ENCODE assay signal across 20 cellular contexts in the genomic region with DNA sequence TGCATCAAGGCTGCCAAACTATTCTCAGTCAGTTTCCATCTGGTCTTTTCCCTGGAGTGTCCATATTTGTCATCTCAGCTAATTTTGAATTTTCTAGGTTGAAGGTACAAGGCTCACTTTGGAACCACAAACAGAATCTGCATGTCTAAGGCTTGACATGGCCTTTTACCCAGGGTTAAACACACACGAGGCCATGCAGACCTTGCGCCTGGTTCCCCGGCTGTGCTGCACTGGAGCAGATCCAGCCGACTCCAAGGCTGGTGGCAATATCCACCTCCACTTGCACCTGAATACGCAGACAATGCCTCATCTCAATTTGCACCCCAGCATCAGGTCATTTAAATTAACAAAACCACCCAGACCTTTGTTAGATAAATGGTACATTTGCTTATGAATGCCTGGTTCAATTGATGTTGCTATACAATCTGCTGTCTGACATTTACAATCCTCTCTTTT.
A peak's percentile ranks its signal among the peaks of the same experiment; 100 is the strongest.
DNase-seq lines count a peak whose midpoint lies in the region; ATAC-seq, FAIRE-seq and TF ChIP-seq lines count a peak whose summit lies in the region.
"Had no signal": no experiment of that assay in that cellular context is flagged by ENCODE, and none has a peak within 500 bp of the region (broad histone marks: within the 10 kb centered on the region; RNA-seq: fewer than 3 reads in every experiment).

No MANE protein-coding gene starts in this region.

- 67% methylated on average over 1 of the region's 5 CpGs; no CpG with 5 or more reads in 1 of the 2 experiments for WGBS in IMR-90 (ENCODE audit: extremely low coverage in 2 of 2, insufficient read length in 1 of 2), 2 experiments
- 44% methylated on average over 5 of the region's 5 CpGs; no CpG with 5 or more reads in 1 of the 2 experiments for WGBS in H1 (ENCODE audit: extremely low coverage in 1 of 2, insufficient coverage in 1 of 2, insufficient read length in 1 of 2, insufficient replicate concordance in 2 of 2, low coverage in 1 of 2, low lambda C conversion rate in 2 of 2, missing lambda C conversion rate in 1 of 2), 2 experiments
- 3% methylated on average over 5 of the region's 5 CpGs for WGBS in HepG2 (ENCODE audit: low lambda C conversion rate)

- no peaks in the 10 kb centered on the region for H3K79me2 ChIP-seq in H1 (ENCODE audit: control insufficient read depth in 1 of 2, insufficient read depth in 2 of 2, low read length in 2 of 2)
- no peaks in the 10 kb centered on the region for H3K79me2 ChIP-seq in HepG2 (ENCODE audit: insufficient read depth, low read length)

- no peak overlapping the region for H3K4me3 Mint-ChIP-seq in CD8-positive, alpha-beta T cell
- H3K4me3 Mint-ChIP-seq: CD8-positive, alpha-beta memory T cell had no signal

- no peak overlapping the region for H2AK9ac ChIP-seq in IMR-90 (replicated peaks; ENCODE audit: low read depth, low read length, poor library complexity)

- no peak overlapping the region for H3K4ac ChIP-seq in IMR-90 (ENCODE audit: low read depth, low read length)
- H3K4ac ChIP-seq in H1 (replicated peaks; ENCODE audit: insufficient read length, low read depth, low read length) = no peak overlapping the region

- H3K27me3 Mint-ChIP-seq in CD8-positive, alpha-beta T cell (ENCODE audit: low read depth) = no peaks in the 10 kb centered on the region

- H2BK20ac ChIP-seq in IMR-90 (ENCODE audit: low read depth, low read length) = no peak overlapping the region
- 0 out of 2 replicates have a peak overlapping the region, but pooled peaks have one; percentile 6 for H2BK20ac ChIP-seq in H1 (ENCODE audit: low read length)

- H3K27ac ChIP-seq in IMR-90 (ENCODE audit: insufficient read depth, low read length) = no peak overlapping the region
- no peak overlapping the region for H3K27ac ChIP-seq in H1 (ENCODE audit: low read depth, low read length)
- H3K27ac ChIP-seq in HepG2 (ENCODE audit: extremely low read length, insufficient read depth, low read length) = no peak overlapping the region
- H3K27ac ChIP-seq in CD8-positive, alpha-beta T cell (ENCODE audit: low read depth, low read length) = no peak overlapping the region
- H3K27ac ChIP-seq: BLaER1, PC-9, SJSA1 had no signal

- peak; percentile 39 for FAIRE-seq in H1 (lab: Jason Lieb, UNC)
- FAIRE-seq in HepG2 (lab: Jason Lieb, UNC) = no peak
- FAIRE-seq: D721Med had no signal

- H2AFZ ChIP-seq in IMR-90 (replicated peaks; ENCODE audit: low read length, poor library complexity) (no peak overlapping the region), H1 (ENCODE audit: low read length) (no peak overlapping the region), HepG2 (ENCODE audit: low read length) (no peak overlapping the region)
- H2AFZ ChIP-seq: PC-9 had no signal

- no peaks in the 10 kb centered on the region for H4K20me1 ChIP-seq in IMR-90 (ENCODE audit: insufficient read depth, low read length)
- H4K20me1 ChIP-seq in H1 (replicated peaks in 1 of 2; ENCODE audit: control insufficient read depth in 1 of 2, insufficient read depth in 2 of 2, low read length in 2 of 2) = no peaks in the 10 kb centered on the region
- no peaks in the 10 kb centered on the region; the same call in 1 of the 2 replicates for H4K20me1 ChIP-seq in HepG2 (ENCODE audit: insufficient read depth, low read length)
- H4K20me1 ChIP-seq: BLaER1 had no signal

- no peaks in the 10 kb centered on the region for H3K36me3 Mint-ChIP-seq in CD8-positive, alpha-beta T cell
- H3K36me3 Mint-ChIP-seq: CD8-positive, alpha-beta memory T cell had no signal

- H2BK15ac ChIP-seq in IMR-90 (ENCODE audit: low read depth, low read length) (no peak overlapping the region), H1 (ENCODE audit: low read length) (0 out of 2 replicates have a peak overlapping the region, but pooled peaks have one; percentile 37)

- no peak overlapping the region for H4K8ac ChIP-seq in IMR-90 (ENCODE audit: low read depth in 2 of 2, low read length in 2 of 2)
- no peak overlapping the region for H4K8ac ChIP-seq in H1 (ENCODE audit: extremely low read depth, insufficient read depth, low read length)

- intact Hi-C loops in IMR-90 (cut with micrococcal nuclease) (no loop called here), HepG2 (cut with micrococcal nuclease; ENCODE audit: unreplicated experiment) (no loop called here)
- intact Hi-C loops in CD8-positive, alpha-beta T cell (cut with DNase I, micrococcal nuclease) = no loop called here

- peak; percentile 37 for DNase-seq in G401 (ENCODE audit: low spot score)
- no peak for DNase-seq in IMR-90
- peak in 1 of 2 experiments; percentile 47 for DNase-seq in H1 (ENCODE audit: low read depth in 1 of 2, low spot score in 2 of 2)
- DNase-seq in HepG2 (ENCODE audit: low spot score) = no peak
- no peak for DNase-seq in ecto neural progenitor cell (ENCODE audit: low spot score)
- DNase-seq in CD8-positive, alpha-beta T cell = no peak
- no peak for DNase-seq in SW 1271 (lab: John Stamatoyannopoulos, UW)
- no peak for DNase-seq in activated gamma-delta T cell (lab: John Stamatoyannopoulos, UW)
- DNase-seq: CD8-positive, alpha-beta memory T cell; DMS79; GOT3; KBM-7; MV-4-11; NCI-H1417 treated with DMSO at 0.1 percent for 48 hours; NCI-H2029 treated with DMSO at 0.1 percent for 48 hours; NCI-H774; PC-9 had no signal

- no peaks in the 10 kb centered on the region for H3K9me3 Mint-ChIP-seq in CD8-positive, alpha-beta T cell
- H3K9me3 Mint-ChIP-seq: CD8-positive, alpha-beta memory T cell had no signal

- no peaks in the 10 kb centered on the region for H3K4me1 ChIP-seq in IMR-90 (ENCODE audit: control insufficient read depth, insufficient read depth, low read length)
- H3K4me1 ChIP-seq in H1 (replicated peaks in 1 of 4; ENCODE audit: control insufficient read depth in 3 of 4, insufficient read depth in 4 of 4, low read length in 3 of 4) = peaks cover 8 to 37% (median 20%) of the 10 kb centered on the region in 4 experiments
- H3K4me1 ChIP-seq in HepG2 (ENCODE audit: insufficient read depth, low read length) = no peaks in the 10 kb centered on the region
- H3K4me1 ChIP-seq in CD8-positive, alpha-beta T cell (ENCODE audit: insufficient read depth, low read length) = no peaks in the 10 kb centered on the region
- H3K4me1 ChIP-seq: BLaER1, SJSA1 had no signal

- H3K27me3 ChIP-seq in IMR-90 (ENCODE audit: control insufficient read depth, insufficient read depth, low read length) (peaks cover 39% of the 10 kb centered on the region), H1 (replicated peaks in 1 of 4; ENCODE audit: control insufficient read depth in 3 of 4, extremely low read depth in 1 of 4, insufficient read depth in 3 of 4, low read length in 3 of 4) (peaks cover 0 to 11% (median 9%) of the 10 kb centered on the region in 4 experiments; a peak in 3 of 7 replicates), HepG2 (ENCODE audit: control insufficient read depth in 1 of 2, insufficient read depth in 2 of 2, low read length in 2 of 2) (peaks cover 7 to 50% of the 10 kb centered on the region in 2 experiments; a peak in 4 of 5 replicates)
- H3K27me3 ChIP-seq in CD8-positive, alpha-beta T cell (ENCODE audit: insufficient read depth, low read length) = no peaks in the 10 kb centered on the region
- H3K27me3 ChIP-seq: BLaER1 had no signal

- TF ChIP-seq EP300 in H1 (IDR thresholded peaks at IDR 0.05; ENCODE audit: borderline replicate concordance in 1 of 2, low read depth in 2 of 2, low read length in 2 of 2) (no peak), HepG2 (IDR thresholded peaks at IDR 0.05; ENCODE audit: low read depth in 2 of 2, low read length in 2 of 2) (no peak), HepG2 (CRISPR knock-in tag; IDR thresholded peaks at IDR 0.05; ENCODE audit: borderline replicate concordance) (no peak)

- no peaks in the 10 kb centered on the region for H3K9me3 ChIP-seq in IMR-90 (ENCODE audit: control insufficient read depth, insufficient read depth, low read length)
- H3K9me3 ChIP-seq in H1 (ENCODE audit: insufficient read depth in 2 of 2, low read depth in 1 of 2, low read length in 1 of 2) = no peaks in the 10 kb centered on the region
- no peaks in the 10 kb centered on the region for H3K9me3 ChIP-seq in HepG2 (ENCODE audit: low read length)
- H3K9me3 ChIP-seq in CD8-positive, alpha-beta T cell (ENCODE audit: low read length) = no peaks in the 10 kb centered on the region
- H3K9me3 ChIP-seq: BLaER1, SJSA1 had no signal

- no peaks in the 10 kb centered on the region for H3K36me3 ChIP-seq in IMR-90 (ENCODE audit: control insufficient read depth, insufficient read depth, low read length)
- no peaks in the 10 kb centered on the region for H3K36me3 ChIP-seq in H1 (ENCODE audit: control insufficient read depth in 2 of 4, insufficient read depth in 4 of 4, low read length in 3 of 4)
- H3K36me3 ChIP-seq in HepG2 (replicated peaks in 1 of 2; ENCODE audit: control insufficient read depth in 1 of 2, insufficient read depth in 2 of 2, low read length in 2 of 2) = no peaks in the 10 kb centered on the region
- no peaks in the 10 kb centered on the region for H3K36me3 ChIP-seq in CD8-positive, alpha-beta T cell (ENCODE audit: insufficient read depth, low read length)
- H3K36me3 ChIP-seq: BLaER1, SJSA1 had no signal

- no peak overlapping the region for H2AK5ac ChIP-seq in IMR-90 (ENCODE audit: low read depth, low read length)
- H2AK5ac ChIP-seq in H1 (ENCODE audit: low read depth, low read length) = no peak overlapping the region

- H3K23ac ChIP-seq in IMR-90 (ENCODE audit: low read depth, low read length) = no peak overlapping the region
- H3K23ac ChIP-seq in H1 (ENCODE audit: insufficient read length) = no peak overlapping the region

- no peak overlapping the region for H2BK120ac ChIP-seq in IMR-90 (ENCODE audit: low read depth, low read length)
- H2BK120ac ChIP-seq in H1 (replicated peaks; ENCODE audit: low read depth, low read length) = no peak overlapping the region

- H3K79me1 ChIP-seq in IMR-90 (ENCODE audit: low read depth in 1 of 2, low read length in 2 of 2) (no peaks in the 10 kb centered on the region), H1 (ENCODE audit: low read depth, low read length) (no peaks in the 10 kb centered on the region)

- POLR2A ChIA-PET in IMR-90 (lab: Charles Lee; ENCODE audit: unreplicated experiment) = no interaction called here
- POLR2A ChIA-PET in H1 (lab: Charles Lee; ENCODE audit: partially characterized antibody) = no interaction called here
- POLR2A ChIA-PET in HepG2 (lab: Yijun Ruan, JAX) = no interaction called here
- POLR2A ChIA-PET in CD8-positive, alpha-beta T cell (lab: Charles Lee) = no interaction called here

- H3K4me1 Mint-ChIP-seq in CD8-positive, alpha-beta T cell (ENCODE audit: low read depth) = peaks cover 5% of the 10 kb centered on the region
- H3K4me1 Mint-ChIP-seq: CD8-positive, alpha-beta memory T cell had no signal

- H3K4me2 ChIP-seq in IMR-90 (ENCODE audit: low read depth, low read length) = no peak overlapping the region
- peak overlapping the region; percentile 42 to 64 for H3K4me2 ChIP-seq in H1 (ENCODE audit: insufficient read depth in 1 of 2, low read depth in 2 of 2, low read length in 2 of 2)
- H3K4me2 ChIP-seq in HepG2 (ENCODE audit: low read depth, low read length) = no peak overlapping the region
- H3K4me2 ChIP-seq: BLaER1, PC-9 had no signal

- H3K56ac ChIP-seq in IMR-90 (ENCODE audit: extremely low read depth, insufficient read depth, low read length) (no peak overlapping the region), H1 (replicated peaks; ENCODE audit: insufficient read length, low read depth, low read length) (no peak overlapping the region)

- H3K9ac ChIP-seq in IMR-90 (ENCODE audit: low read depth, low read length) (no peak overlapping the region), H1 (replicated peaks in 1 of 4; ENCODE audit: extremely low read depth in 1 of 4, low read depth in 3 of 4, low read length in 3 of 4) (no peak overlapping the region), HepG2 (ENCODE audit: insufficient read depth, low read depth, low read length) (no peak overlapping the region)
- H3K9ac ChIP-seq: BLaER1 had no signal

- ATAC-seq in IMR-90 (ENCODE audit: low read depth) (no peak), HepG2 (peak; percentile 77)
- no peak for ATAC-seq in CD8-positive, alpha-beta T cell

- H3K18ac ChIP-seq in IMR-90 (ENCODE audit: low read depth, low read length) = no peak overlapping the region
- H3K18ac ChIP-seq in H1 (ENCODE audit: extremely low read depth, low read length) = no peak overlapping the region

- in situ Hi-C loops in G401 (cut with HindIII; ENCODE audit: low sequenced_read_pairs) = no loop called here
- in situ Hi-C loops in IMR-90 (cut with MboI; ENCODE audit: low sequenced_read_pairs) = no loop called here
- in situ Hi-C loops in HepG2 (cut with HindIII; ENCODE audit: extremely low pct_ligation_motif_present, low pct_unique_long_range_greater_than_20kb) = no loop called here

- no peak overlapping the region for H4K91ac ChIP-seq in IMR-90 (ENCODE audit: insufficient read depth, low read depth, low read length)
- peak overlapping the region; percentile 67 for H4K91ac ChIP-seq in H1 (replicated peaks; ENCODE audit: insufficient read length, low read length)

- TF ChIP-seq POLR2A in IMR-90 (IDR thresholded peaks at IDR 0.05; ENCODE audit: low read depth, low read length) = no peak
- TF ChIP-seq POLR2A in H1 (IDR thresholded peaks at IDR 0.05; ENCODE audit: control extremely low read depth in 1 of 2, low read depth in 2 of 2, low read length in 2 of 2) = no peak
- TF ChIP-seq POLR2A in HepG2 (IDR thresholded peaks at IDR 0.05; ENCODE audit: insufficient read depth in 1 of 2, low read depth in 2 of 2, low read length in 2 of 2) = no peak

- H3K27ac Mint-ChIP-seq in CD8-positive, alpha-beta T cell = no peak overlapping the region
- H3K27ac Mint-ChIP-seq: CD8-positive, alpha-beta memory T cell had no signal

- H3K4me3 ChIP-seq in IMR-90 (ENCODE audit: insufficient read depth, low read depth, low read length) (no peak overlapping the region), H1 (ENCODE audit: extremely low read depth in 1 of 4, insufficient read depth in 2 of 4, low read depth in 3 of 4, low read length in 4 of 4) (peak overlapping the region in 1 of 4 experiments; percentile 6; a peak in 1 of 8 replicates), HepG2 (replicated peaks in 1 of 3; ENCODE audit: insufficient read depth in 1 of 3, low read depth in 2 of 3, low read length in 3 of 3) (no peak overlapping the region)
- H3K4me3 ChIP-seq in CD8-positive, alpha-beta T cell (ENCODE audit: low read depth, low read length) = no peak overlapping the region
- H3K4me3 ChIP-seq: BLaER1, PC-9, SJSA1 had no signal

- dilution Hi-C loops in IMR-90 (cut with HindIII; ENCODE audit: low sequenced_read_pairs, unreplicated experiment) = no loop called here

- BruUV-seq in IMR-90 (replicated peaks; lab: Mats Ljungman, UMichigan) = no TSS peak
- BruUV-seq in HepG2 (replicated peaks; lab: Mats Ljungman, UMichigan) = no TSS peak

- TF ChIP-seq CTCF in IMR-90 (conservative IDR thresholded peaks at IDR 0.05; ENCODE audit: low read depth, low read length) = no peak
- TF ChIP-seq CTCF in H1 (IDR thresholded peaks at IDR 0.05; ENCODE audit: control extremely low read depth in 1 of 3, insufficient read depth in 1 of 3, low read depth in 1 of 3, low read length in 3 of 3) = no peak
- no peak for TF ChIP-seq CTCF in HepG2 (CRISPR knock-in tag; IDR thresholded peaks at IDR 0.05)
- no peak for TF ChIP-seq CTCF in CD8-positive, alpha-beta T cell (IDR thresholded peaks at IDR 0.05)

- H3K9me1 ChIP-seq in IMR-90 (ENCODE audit: insufficient read depth, low read length) = no peaks in the 10 kb centered on the region

- H2BK5ac ChIP-seq in IMR-90 (ENCODE audit: low read depth, low read length, poor library complexity, severe bottlenecking) = no peak overlapping the region
- peak overlapping the region; percentile 16; the same call in 1 of the 2 replicates for H2BK5ac ChIP-seq in H1 (ENCODE audit: low read depth, low read length)

- CTCF ChIA-PET in IMR-90 (lab: Yijun Ruan, JAX) = no interaction called here
- CTCF ChIA-PET in H1 (lab: Charles Lee; ENCODE audit: partially characterized antibody) = interaction anchor here (1.0 to 5.2 kb wide), 8 partner anchors 8 to 217 kb away, joined by 3 to 51 read pairs (median 4); no protein-coding TSS in a partner anchor
- CTCF ChIA-PET in HepG2 (lab: Yijun Ruan, JAX; ENCODE audit: low intra/inter-chr PET ratio, low total read pairs) = no interaction called here
- CTCF ChIA-PET in CD8-positive, alpha-beta T cell (lab: Charles Lee) = no interaction called here

- H3K14ac ChIP-seq in IMR-90 (replicated peaks; ENCODE audit: low read depth, low read length) (no peak overlapping the region), H1 (ENCODE audit: insufficient read length) (no peak overlapping the region)

- H3K23me2 ChIP-seq in H1 (ENCODE audit: low read depth, low read length) = no peaks in the 10 kb centered on the region; the same call in 1 of the 2 replicates

- TF ChIP-seq RAD21 in IMR-90 (IDR thresholded peaks at IDR 0.05; ENCODE audit: low read length) (no peak), H1 (IDR thresholded peaks at IDR 0.05 in 1 of 2, conservative IDR thresholded peaks at IDR 0.05 in 1 of 2; ENCODE audit: low read depth in 2 of 2, low read length in 2 of 2) (no peak), HepG2 (CRISPR knock-in tag; IDR thresholded peaks at IDR 0.05) (no peak)

- H4K5ac ChIP-seq in IMR-90 (ENCODE audit: low read depth, low read length) (no peak overlapping the region), H1 (ENCODE audit: insufficient read length, low read depth, low read length) (no peak overlapping the region)

- 0 out of 2 replicates have a peak overlapping the region, but pooled peaks have one; percentile 95 for H2BK12ac ChIP-seq in H1 (ENCODE audit: low read depth, low read length)

Comparison
In these comparisons a context has a peak if more than half of its experiments do, and no peak if none do; other contexts are left out.
1. H3K4me2 ChIP-seq: peak in H1 (2 of 2); none in IMR-90 (single experiment) and HepG2 (single experiment).